Comparison of ENCODE assay signal across 8 cellular contexts in the genomic region with DNA sequence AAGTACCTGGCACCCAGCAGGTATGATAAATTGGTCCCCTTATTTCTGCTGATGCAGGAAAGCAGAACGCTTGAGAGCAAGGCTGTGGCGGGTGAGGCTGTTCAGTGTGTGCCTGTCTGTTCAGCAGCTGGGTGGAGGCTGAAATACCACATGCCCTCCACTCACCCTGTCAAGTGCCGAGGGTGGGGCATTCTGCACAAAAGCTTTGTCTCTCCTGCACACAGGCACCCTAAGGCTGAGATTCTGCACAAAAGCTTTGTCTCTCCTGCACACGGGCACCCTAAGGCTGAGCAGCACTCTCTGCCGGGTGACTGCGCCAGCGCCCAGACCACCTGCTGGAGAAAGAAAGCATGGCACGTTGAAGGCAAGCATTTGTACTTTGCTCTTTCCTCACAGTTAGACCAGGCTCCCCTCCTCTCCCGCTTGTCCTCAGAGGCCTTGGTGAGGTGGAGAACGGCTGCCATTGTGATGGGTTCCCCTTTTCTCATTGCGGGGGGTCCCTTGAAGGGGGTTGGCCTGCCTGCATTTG.
DNase-seq lines count a peak whose midpoint lies in the region; ATAC-seq and TF ChIP-seq lines count a peak whose summit lies in the region.

No MANE protein-coding gene starts in this region.

- no peak overlapping the region for H3K4me3 ChIP-seq in IMR-90 (ENCODE audit: insufficient read depth, low read depth, low read length)
- H3K4me3 ChIP-seq in astrocyte of the spinal cord (ENCODE audit: low read depth, low read length): no peak overlapping the region

- no peaks in the 10 kb centered on the region for H4K20me1 ChIP-seq in IMR-90 (ENCODE audit: insufficient read depth, low read length)

- 63% methylated on average over 1 of the region's 11 CpGs; no CpG with 5 or more reads in 1 of the 2 experiments for WGBS in IMR-90 (ENCODE audit: extremely low coverage in 2 of 2, insufficient read length in 1 of 2), 2 experiments

- in situ Hi-C loops in IMR-90 (cut with MboI; ENCODE audit: low sequenced_read_pairs): no loop called here
- in situ Hi-C loops in astrocyte of the spinal cord (cut with HindIII; ENCODE audit: low sequenced_read_pairs): no loop called here

- peaks cover 4% of the 10 kb centered on the region; the same call in 1 of the 2 replicates for H3K27me3 ChIP-seq in IMR-90 (ENCODE audit: control insufficient read depth, insufficient read depth, low read length)

- H4K5ac ChIP-seq in IMR-90 (ENCODE audit: low read depth, low read length): no peak overlapping the region

- no peak overlapping the region for H3K18ac ChIP-seq in IMR-90 (ENCODE audit: low read depth, low read length)

- 0 out of 2 replicates have a peak overlapping the region, but pooled peaks have one; percentile 1 for H2AK5ac ChIP-seq in IMR-90 (ENCODE audit: low read depth, low read length)

- TF ChIP-seq RAD21 in IMR-90 (IDR thresholded peaks at IDR 0.05; ENCODE audit: low read length): peak; percentile 48

- H2BK20ac ChIP-seq in IMR-90 (ENCODE audit: low read depth, low read length): no peak overlapping the region

- no peak overlapping the region for H3K23ac ChIP-seq in IMR-90 (ENCODE audit: low read depth, low read length)

- H4K91ac ChIP-seq in IMR-90 (ENCODE audit: insufficient read depth, low read depth, low read length): no peak overlapping the region

- dilution Hi-C loops in IMR-90 (cut with HindIII; ENCODE audit: low sequenced_read_pairs, unreplicated experiment): no loop called here

- peaks cover 7% of the 10 kb centered on the region for H3K4me1 ChIP-seq in IMR-90 (ENCODE audit: control insufficient read depth, insufficient read depth, low read length)

- no peak overlapping the region for H3K14ac ChIP-seq in IMR-90 (replicated peaks; ENCODE audit: low read depth, low read length)

- H2AFZ ChIP-seq in IMR-90 (replicated peaks; ENCODE audit: low read length, poor library complexity): peak overlapping the region; percentile 28

- no peak overlapping the region for H2BK5ac ChIP-seq in IMR-90 (ENCODE audit: low read depth, low read length, poor library complexity, severe bottlenecking)

- no TSS peak for BruUV-seq in IMR-90 (replicated peaks; lab: Mats Ljungman, UMichigan)

- H3K56ac ChIP-seq in IMR-90 (ENCODE audit: extremely low read depth, insufficient read depth, low read length): no peak overlapping the region

- H3K27ac ChIP-seq in IMR-90 (ENCODE audit: insufficient read depth, low read length): no peak overlapping the region

- H3K9me1 ChIP-seq in IMR-90 (ENCODE audit: insufficient read depth, low read length): peaks cover 8% of the 10 kb centered on the region

- H3K36me3 ChIP-seq in IMR-90 (ENCODE audit: control insufficient read depth, insufficient read depth, low read length): no peaks in the 10 kb centered on the region

- DNase-seq in GM10248 (ENCODE audit: extremely low spot score): peak; percentile 24
- DNase-seq in IMR-90: peak; percentile 13
- DNase-seq in astrocyte of the spinal cord (ENCODE audit: low read depth, low spot score): no peak
- DNase-seq in putamen (ENCODE audit: low spot score): peak; percentile 83
- no peak for DNase-seq in mesenteric fat pad (ENCODE audit: low spot score)
- no peak for DNase-seq in occipital lobe (lab: John Stamatoyannopoulos, UW)

- no peak for TF ChIP-seq POLR2A in IMR-90 (IDR thresholded peaks at IDR 0.05; ENCODE audit: low read depth, low read length)

- TF ChIP-seq CTCF in GM10248 (IDR thresholded peaks at IDR 0.05; ENCODE audit: control extremely low read depth, extremely low read depth, low read depth, missing control alignments): no peak
- TF ChIP-seq CTCF in IMR-90 (conservative IDR thresholded peaks at IDR 0.05; ENCODE audit: low read depth, low read length): peak; percentile 44
- TF ChIP-seq CTCF in astrocyte of the spinal cord (IDR thresholded peaks at IDR 0.05; ENCODE audit: low read depth, low read length): peak; percentile 28

- CTCF ChIA-PET in GM10248 (lab: Yijun Ruan, JAX) (no interaction called here), IMR-90 (lab: Yijun Ruan, JAX) (no interaction called here)

- intact Hi-C loops in IMR-90 (cut with micrococcal nuclease): no loop called here

- no peak overlapping the region for H4K8ac ChIP-seq in IMR-90 (ENCODE audit: low read depth in 2 of 2, low read length in 2 of 2)

- no peak overlapping the region; the same call in 1 of the 2 replicates for H3K4ac ChIP-seq in IMR-90 (ENCODE audit: low read depth, low read length)

- POLR2A ChIA-PET in GM10248 (lab: Yijun Ruan, JAX) (no interaction called here), IMR-90 (lab: Charles Lee; ENCODE audit: unreplicated experiment) (no interaction called here)

- no peaks in the 10 kb centered on the region for H3K79me1 ChIP-seq in IMR-90 (ENCODE audit: low read depth in 1 of 2, low read length in 2 of 2)

- no peak overlapping the region for H2BK120ac ChIP-seq in IMR-90 (ENCODE audit: low read depth, low read length)

- no peak for ATAC-seq in IMR-90 (ENCODE audit: low read depth)
- ATAC-seq in GM19452 (IDR thresholded peaks at IDR 0.05; ENCODE audit: unreplicated experiment): no peak
- no peak for ATAC-seq in GM21528 (IDR thresholded peaks at IDR 0.05; ENCODE audit: low FRiP score, unreplicated experiment)

- no peak overlapping the region for H2AK9ac ChIP-seq in IMR-90 (replicated peaks; ENCODE audit: low read depth, low read length, poor library complexity)

- H3K9me3 ChIP-seq in IMR-90 (ENCODE audit: control insufficient read depth, insufficient read depth, low read length): no peaks in the 10 kb centered on the region

- H2BK15ac ChIP-seq in IMR-90 (ENCODE audit: low read depth, low read length): no peak overlapping the region

- no peak overlapping the region for H3K9ac ChIP-seq in IMR-90 (ENCODE audit: low read depth, low read length)

- no peak overlapping the region for H3K4me2 ChIP-seq in IMR-90 (ENCODE audit: low read depth, low read length)

TF ChIP-seq in IMR-90, 13 proteins besides CTCF, POLR2A, EP300 and RAD21:
- TF ChIP-seq SMC3 (IDR thresholded peaks at IDR 0.05; ENCODE audit: low read depth, low read length): peak; percentile 44
- no peak for TF ChIP-seq FOS (IDR thresholded peaks at IDR 0.05; ENCODE audit: low read depth, low read length)
- no peak for TF ChIP-seq CEBPB (IDR thresholded peaks at IDR 0.05; ENCODE audit: low read depth, low read length)
- TF ChIP-seq CHD1 (IDR thresholded peaks at IDR 0.05; ENCODE audit: low read depth, low read length): no peak

Comparison
In these comparisons a context has a peak if more than half of its experiments do, and no peak if none do; other contexts are left out.
1. DNase-seq: peak in GM10248 (single experiment), IMR-90 (single experiment) and putamen (single experiment); none in astrocyte of the spinal cord (single experiment), mesenteric fat pad (single experiment) and occipital lobe (single experiment).